In the genomic region with DNA sequence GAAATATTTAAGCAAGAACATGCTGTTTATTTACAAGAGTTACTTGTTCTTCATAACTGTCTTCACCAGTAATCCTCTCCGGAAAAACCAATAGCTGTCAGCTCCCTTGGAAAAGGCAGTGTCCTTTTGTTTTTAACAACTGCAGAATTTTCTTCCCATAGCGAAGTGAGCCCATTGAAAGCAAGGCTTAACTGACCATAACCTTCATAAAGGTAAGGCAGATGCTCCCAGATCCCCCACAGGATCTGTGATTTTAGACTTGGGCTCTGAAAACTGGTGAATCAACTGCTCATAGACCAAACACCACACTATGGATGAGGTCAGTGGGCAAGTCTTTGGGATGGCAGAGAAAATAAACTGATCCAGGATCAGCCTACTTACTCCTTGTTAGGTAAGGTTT, we compare ENCODE assay signal across 17 cellular contexts.
DNase-seq lines count a peak whose midpoint lies in the region; ATAC-seq and TF ChIP-seq lines count a peak whose summit lies in the region.
"Had no signal": no experiment of that assay in that cellular context is flagged by ENCODE, and none has a peak within 500 bp of the region (broad histone marks: within the 10 kb centered on the region; RNA-seq: fewer than 3 reads in every experiment).

No MANE protein-coding gene starts in this region.

- peaks cover 30% of the 10 kb centered on the region for H3F3A ChIP-seq in neural progenitor cell (ENCODE audit: low read depth)

- H3K36me3 ChIP-seq in ACC112 (ENCODE audit: insufficient read depth, low read length) = no peaks in the 10 kb centered on the region
- no peaks in the 10 kb centered on the region for H3K36me3 ChIP-seq in Panc1 (ENCODE audit: control insufficient read depth, insufficient read depth, low read length)
- H3K36me3 ChIP-seq in neural progenitor cell = no peaks in the 10 kb centered on the region
- H3K36me3 ChIP-seq in suprapubic skin = no peaks in the 10 kb centered on the region
- H3K36me3 ChIP-seq in stomach = no peaks in the 10 kb centered on the region
- H3K36me3 ChIP-seq: brain microvascular endothelial cell had no signal

- H4K20me1 ChIP-seq in neural progenitor cell (ENCODE audit: low read depth) = peaks cover 5% of the 10 kb centered on the region

- CTCF ChIA-PET in Panc1 (lab: Charles Lee) = no interaction called here

- H3K4me1 Mint-ChIP-seq in neural progenitor cell = peaks cover 61% of the 10 kb centered on the region
- H3K4me1 Mint-ChIP-seq: activated CD4-positive, alpha-beta T cell treated with anti-CD3 and anti-CD28 coated beads, Interleukin-2, amount 10 ng/mL, durations not matched to agents 24 days and 14 days; natural killer cell had no signal

- BruUV-seq in Panc1 (replicated peaks; lab: Mats Ljungman, UMichigan) = no TSS peak

- H3K9me3 ChIP-seq in Panc1 (ENCODE audit: control insufficient read depth, insufficient read depth, low read depth, low read length) (no peaks in the 10 kb centered on the region), neural progenitor cell (ENCODE audit: low read depth) (no peaks in the 10 kb centered on the region), suprapubic skin (no peaks in the 10 kb centered on the region), stomach (no peaks in the 10 kb centered on the region)

- H2AFZ ChIP-seq in ACC112 (ENCODE audit: low read length, unreplicated experiment) (no peak overlapping the region), neural progenitor cell (replicated peaks) (no peak overlapping the region)
- H2AFZ ChIP-seq: GM23338 had no signal

- in situ Hi-C loops in Panc1 (cut with HindIII; ENCODE audit: low pct_unique_long_range_greater_than_20kb, low sequenced_read_pairs) = no loop called here

- H3K9me3 Mint-ChIP-seq in neural progenitor cell = no peaks in the 10 kb centered on the region
- H3K9me3 Mint-ChIP-seq: activated CD4-positive, alpha-beta T cell treated with anti-CD3 and anti-CD28 coated beads, Interleukin-2, amount 10 ng/mL, durations not matched to agents 24 days and 14 days; GM23338; natural killer cell had no signal

- no peak for DNase-seq in Panc1 (ENCODE audit: low read depth, low spot score)
- DNase-seq in fibroblast of mammary gland (ENCODE audit: low read depth) = peak; percentile 36
- DNase-seq in neural progenitor cell (ENCODE audit: low spot score) = no peak
- no peak for DNase-seq in kidney glomerular epithelial cell (lab: John Stamatoyannopoulos, UW)
- no peak for DNase-seq in suprapubic skin (ENCODE audit: low spot score in 2 of 2)
- no peak for DNase-seq in stomach
- DNase-seq: activated CD4-positive, alpha-beta T cell treated with anti-CD3 and anti-CD28 coated beads, Interleukin-2, amount 10 ng/mL, durations not matched to agents 24 days and 14 days; brain microvascular endothelial cell; MM.1S; natural killer cell; NCI-H2227 treated with DMSO at 0.1 percent for 48 hours; OCI-M1; stimulated activated CD4-positive, alpha-beta T cell treated with anti-CD3 and anti-CD28 coated beads, Interleukin-15, amount 100 ng/mL, for 24 hours had no signal

- TF ChIP-seq CTCF in Panc1 (IDR thresholded peaks at IDR 0.05) = no peak
- no peak for TF ChIP-seq CTCF in fibroblast of mammary gland (conservative IDR thresholded peaks at IDR 0.05; ENCODE audit: control insufficient read depth, insufficient read depth, low read depth, low read length)
- no peak for TF ChIP-seq CTCF in neural progenitor cell (IDR thresholded peaks at IDR 0.05)
- TF ChIP-seq CTCF in suprapubic skin (IDR thresholded peaks at IDR 0.05) = no peak
- no peak for TF ChIP-seq CTCF in stomach (IDR thresholded peaks at IDR 0.05)

- no peak overlapping the region for H3K9ac ChIP-seq in neural progenitor cell

- no peak overlapping the region for H3K27ac Mint-ChIP-seq in neural progenitor cell
- H3K27ac Mint-ChIP-seq: activated CD4-positive, alpha-beta T cell treated with anti-CD3 and anti-CD28 coated beads, Interleukin-2, amount 10 ng/mL, durations not matched to agents 24 days and 14 days; GM23338; natural killer cell had no signal

- TF ChIP-seq EP300 in suprapubic skin (IDR thresholded peaks at IDR 0.05) = no peak
- TF ChIP-seq EP300 in stomach (IDR thresholded peaks at IDR 0.05) = no peak

- no peaks in the 10 kb centered on the region for H3K27me3 ChIP-seq in ACC112 (ENCODE audit: insufficient read depth, low read length)
- H3K27me3 ChIP-seq in Panc1 (ENCODE audit: control insufficient read depth, insufficient read depth, low read length) = no peaks in the 10 kb centered on the region
- no peaks in the 10 kb centered on the region for H3K27me3 ChIP-seq in neural progenitor cell
- H3K27me3 ChIP-seq in suprapubic skin = no peaks in the 10 kb centered on the region
- H3K27me3 ChIP-seq in stomach = no peaks in the 10 kb centered on the region
- H3K27me3 ChIP-seq: brain microvascular endothelial cell had no signal

- peaks cover 7% of the 10 kb centered on the region for H3K36me3 Mint-ChIP-seq in neural progenitor cell
- H3K36me3 Mint-ChIP-seq: natural killer cell had no signal

- POLR2A ChIA-PET in Panc1 (lab: Charles Lee) = no interaction called here

- TF ChIP-seq POLR2A in suprapubic skin (IDR thresholded peaks at IDR 0.05) (no peak), stomach (IDR thresholded peaks at IDR 0.05) (no peak)

- peak overlapping the region; percentile 78 for H3K27ac ChIP-seq in ACC112 (ENCODE audit: low read depth, low read length)
- H3K27ac ChIP-seq in Panc1 (ENCODE audit: low read length) = peak overlapping the region; percentile 78
- no peak overlapping the region for H3K27ac ChIP-seq in neural progenitor cell
- H3K27ac ChIP-seq in suprapubic skin = no peak overlapping the region
- peak overlapping the region in 2 of 5 donors; percentile 51 to 54 for H3K27ac ChIP-seq in stomach
- H3K27ac ChIP-seq: brain microvascular endothelial cell had no signal

- H3K4me2 ChIP-seq in neural progenitor cell = peak overlapping the region; percentile 66
- H3K4me2 ChIP-seq: GM23338 had no signal

- H3K4me3 ChIP-seq in ACC112 (ENCODE audit: low read depth, low read length) (peak overlapping the region; percentile 71), Panc1 (ENCODE audit: low read depth in 2 of 2, low read length in 2 of 2) (peak overlapping the region; percentile 22 to 54), fibroblast of mammary gland (ENCODE audit: control insufficient read depth, low read depth, low read length) (no peak overlapping the region), neural progenitor cell (no peak overlapping the region), suprapubic skin (no peak overlapping the region), stomach (no peak overlapping the region)
- H3K4me3 ChIP-seq: GM12878, GM23338 had no signal

- H3K4me3 Mint-ChIP-seq in neural progenitor cell = no peak overlapping the region
- H3K4me3 Mint-ChIP-seq: activated CD4-positive, alpha-beta T cell treated with anti-CD3 and anti-CD28 coated beads, Interleukin-2, amount 10 ng/mL, durations not matched to agents 24 days and 14 days; GM23338; natural killer cell had no signal

- peaks cover 2% of the 10 kb centered on the region for H3K27me3 Mint-ChIP-seq in neural progenitor cell (ENCODE audit: insufficient read depth, low read depth)

- H3K4me1 ChIP-seq in ACC112 (ENCODE audit: control insufficient read depth, insufficient read depth, low read length, unreplicated experiment) (peaks cover 54% of the 10 kb centered on the region), Panc1 (ENCODE audit: control insufficient read depth, insufficient read depth, low read length) (no peaks in the 10 kb centered on the region; the same call in 1 of the 2 replicates), neural progenitor cell (peaks cover 76% of the 10 kb centered on the region), suprapubic skin (no peaks in the 10 kb centered on the region), stomach (peaks cover 0 to 44% (median 30%) of the 10 kb centered on the region in 4 donors)

- intact Hi-C loops in Panc1 (cut with micrococcal nuclease; ENCODE audit: unreplicated experiment) = loop anchor here (10.0 kb wide), 1 partner anchor 150 kb away; no protein-coding TSS in a partner anchor
- intact Hi-C loops in stomach (cut with DNase I; ENCODE audit: low total_unique reads) = no loop called here

- ATAC-seq in Panc1 = peak; percentile 64
- ATAC-seq in GM19463 (IDR thresholded peaks at IDR 0.05; ENCODE audit: unreplicated experiment) = no peak
- ATAC-seq: GM12878, natural killer cell had no signal

- H3K79me2 ChIP-seq in ACC112 (ENCODE audit: control insufficient read depth, insufficient read depth, low read length, unreplicated experiment) (peaks cover 44% of the 10 kb centered on the region), neural progenitor cell (ENCODE audit: low read depth) (peaks cover 92% of the 10 kb centered on the region)

- WGBS in suprapubic skin = 81% methylated on average over 2 of the region's 2 CpGs
- 62 to 89% (median 81%) methylated on average over 2 of the region's 2 CpGs for WGBS in stomach, 5 donors

Comparison
In these comparisons a context has a peak if more than half of its experiments do, and no peak if none do; other contexts are left out.
1. H3K27ac ChIP-seq: peak in ACC112 (single experiment) and Panc1 (single experiment); none in neural progenitor cell (single experiment) and suprapubic skin (single experiment).
2. H3K4me3 ChIP-seq: peak in ACC112 (single experiment) and Panc1 (2 of 2); none in fibroblast of mammary gland (single experiment), neural progenitor cell (single experiment), suprapubic skin (single experiment) and stomach (0 of 4).